Comparison of ENCODE assay signal across 28 cellular contexts in the genomic region with DNA sequence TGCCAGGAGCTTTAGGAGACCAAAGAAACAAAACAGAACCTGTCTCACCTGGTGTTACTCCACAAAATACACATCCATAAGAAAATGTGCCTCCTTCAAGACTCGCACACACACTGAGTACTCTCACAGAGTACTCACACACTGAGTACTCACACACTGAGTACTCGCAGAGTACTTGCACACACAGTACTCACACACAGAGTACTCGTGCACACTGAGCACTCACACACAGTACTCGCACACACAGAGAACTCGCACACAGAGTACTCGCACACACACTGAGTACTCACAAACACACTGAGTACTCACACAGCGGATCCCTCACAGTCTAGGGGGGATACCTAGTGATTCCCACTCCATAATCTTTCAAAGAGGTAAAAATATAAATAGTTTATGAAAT. TPM values are rescaled to one million over a fixed set of nuclear protein-coding genes. Genes with fewer than 3 reads are reported as not detected.
"Had no signal": no experiment of that assay in that cellular context is flagged by ENCODE, and none has a peak within 500 bp of the region (broad histone marks: within the 10 kb centered on the region; RNA-seq: fewer than 3 reads in every experiment).

No MANE protein-coding gene starts in this region.

- H3K27me3 ChIP-seq: colonic mucosa, esophagus muscularis mucosa, foreskin keratinocyte, gastroesophageal sphincter, heart left ventricle, hepatocyte, ovary, right lobe of liver, suprapubic skin, transverse colon had no signal

- H3K4me1 Mint-ChIP-seq: naive B cell; stimulated activated naive CD8-positive, alpha-beta T cell treated with anti-CD3 and anti-CD28 coated beads, Interleukin-15, amount 100 ng/mL, for 72 hours had no signal

- ATAC-seq: foreskin keratinocyte; gastroesophageal sphincter; left lobe of liver; mucosa of descending colon; right lobe of liver; stimulated activated naive CD8-positive, alpha-beta T cell treated with anti-CD3 and anti-CD28 coated beads, Interleukin-15, amount 100 ng/mL, for 72 hours had no signal

- DNase-seq: colonic mucosa; effector memory CD4-positive, alpha-beta T cell; foreskin keratinocyte; heart left ventricle; kidney; mesenchymal stem cell; mucosa of descending colon; naive B cell; occipital lobe; ovary; posterior cingulate gyrus; retina; right lobe of liver; small intestine; stimulated activated CD4-positive, alpha-beta T cell treated with anti-CD3 and anti-CD28 coated beads, Interleukin-15, amount 100 ng/mL, for 24 hours; stimulated activated CD4-positive, alpha-beta T cell treated with anti-CD3 and anti-CD28 coated beads, Interleukin-2, amount 100 ng/mL, for 48 hours; stimulated activated naive CD4-positive, alpha-beta T cell; stimulated activated naive CD8-positive, alpha-beta T cell treated with anti-CD3 and anti-CD28 coated beads, Interleukin-15, amount 100 ng/mL, for 72 hours; transverse colon had no signal

- H3K27me3 Mint-ChIP-seq: dendritic cell treated with granulocyte-macrophage colony-stimulating factor and Interleukin-4, amounts not matched to agents 40 ng/mL and 50 ng/mL, for 4 days; naive B cell; stimulated activated naive CD8-positive, alpha-beta T cell treated with anti-CD3 and anti-CD28 coated beads, Interleukin-15, amount 100 ng/mL, for 72 hours had no signal

- H2AFZ ChIP-seq: hepatocyte had no signal

- H3K4me3 ChIP-seq: colonic mucosa, esophagus muscularis mucosa, gastroesophageal sphincter, heart left ventricle, hepatocyte, mucosa of descending colon, ovary, right lobe of liver, suprapubic skin, transverse colon had no signal

- H3K27ac ChIP-seq: colonic mucosa, esophagus muscularis mucosa, foreskin keratinocyte, gastroesophageal sphincter, heart left ventricle, hepatocyte, ovary, right lobe of liver, suprapubic skin, transverse colon had no signal

- H3K4me3 Mint-ChIP-seq: dendritic cell treated with granulocyte-macrophage colony-stimulating factor and Interleukin-4, amounts not matched to agents 40 ng/mL and 50 ng/mL, for 4 days; mesothelial cell of epicardium; naive B cell; stimulated activated naive CD8-positive, alpha-beta T cell treated with anti-CD3 and anti-CD28 coated beads, Interleukin-15, amount 100 ng/mL, for 72 hours had no signal

- H3K4me2 ChIP-seq: hepatocyte had no signal

- H3K9me3 Mint-ChIP-seq: dendritic cell treated with granulocyte-macrophage colony-stimulating factor and Interleukin-4, amounts not matched to agents 40 ng/mL and 50 ng/mL, for 4 days; mesothelial cell of epicardium; naive B cell; stimulated activated naive CD8-positive, alpha-beta T cell treated with anti-CD3 and anti-CD28 coated beads, Interleukin-15, amount 100 ng/mL, for 72 hours had no signal

- H3K9me3 ChIP-seq: colonic mucosa, esophagus muscularis mucosa, gastroesophageal sphincter, heart left ventricle, mucosa of descending colon, ovary, right lobe of liver, suprapubic skin, transverse colon had no signal

- H3K4me1 ChIP-seq: colonic mucosa, right lobe of liver, suprapubic skin, transverse colon had no signal

- H3K27ac Mint-ChIP-seq: dendritic cell treated with granulocyte-macrophage colony-stimulating factor and Interleukin-4, amounts not matched to agents 40 ng/mL and 50 ng/mL, for 4 days; mesothelial cell of epicardium had no signal

- H3K36me3 ChIP-seq: ovary had no signal

RNA-seq across cellular contexts. Expression of a gene that starts 40.3 kb away (rescaled TPM):
- total RNA-seq: lung microvascular endothelial cell had no signal
- polyA plus RNA-seq: neural cell had no signal
